Comparison of ENCODE assay signal across 24 cellular contexts in genomic region chr2:21944536-21944935, GRCh38.
"Had no signal": no experiment of that assay in that cellular context is flagged by ENCODE, and none has a peak within 500 bp of the region (broad histone marks: within the 10 kb centered on the region; RNA-seq: fewer than 3 reads in every experiment).

No MANE protein-coding gene starts in this region.

- FAIRE-seq: pancreas, small intestine had no signal

- H3K27me3 ChIP-seq: neutrophil, pancreas, right lobe of liver, sigmoid colon, stomach, thyroid gland, tibial nerve, upper lobe of right lung, uterus had no signal

- ATAC-seq: naive thymus-derived CD4-positive, alpha-beta T cell; natural killer cell; pancreas; right cardiac atrium; right lobe of liver; stimulated activated effector memory CD8-positive, alpha-beta T cell treated with anti-CD3 and anti-CD28 coated beads, Interleukin-12 subunit alpha, Interleukin-12 subunit beta, amount 100 ng/mL, for 72 hours; stimulated activated naive B cell treated with anti-CD40 and anti-IgM and Interleukin-4, amounts not matched to agents 10 μg/mL and 1 μg/mL and 100 μg/mL, for 72 hours; upper lobe of right lung had no signal

- DNase-seq: naive thymus-derived CD4-positive, alpha-beta T cell; natural killer cell; nucleus accumbens; pancreas; right cardiac atrium; right lobe of liver; sigmoid colon; small intestine; stimulated activated CD4-positive, alpha-beta T cell treated with anti-CD3 and anti-CD28 coated beads, Interleukin-15, amount 100 ng/mL, for 24 hours; stimulated activated CD4-positive, alpha-beta T cell treated with anti-CD3 and anti-CD28 coated beads, Interleukin-2, amount 100 ng/mL, for 24 hours; stimulated activated CD4-positive, alpha-beta T cell treated with anti-CD3 and anti-CD28 coated beads, Interleukin-2, amount 100 ng/mL, for 48 hours; stimulated activated CD4-positive, alpha-beta T cell treated with anti-CD3 and anti-CD28 coated beads, Interleukin-4, amount 100 ng/mL, for 24 hours; stimulated activated naive B cell treated with anti-CD40 and anti-IgM and Interleukin-4, amounts not matched to agents 10 μg/mL and 1 μg/mL and 100 μg/mL, for 72 hours; stimulated activated naive CD4-positive, alpha-beta T cell treated with Interleukin-2 at 50 U/mL for 16 hours; stomach; thyroid gland; trophoblast cell; upper lobe of right lung; uterus had no signal

- H3K36me3 ChIP-seq: neutrophil, pancreas, prostate gland, right lobe of liver, sigmoid colon, stomach, thoracic aorta, thyroid gland, tibial nerve, upper lobe of right lung, uterus had no signal

- H3K9me3 ChIP-seq: neutrophil, pancreas, prostate gland, right lobe of liver, sigmoid colon, stomach, thoracic aorta, thyroid gland, tibial nerve, upper lobe of right lung, uterus had no signal

- H3K4me3 ChIP-seq: pancreas, prostate gland, right lobe of liver, sigmoid colon, stomach, thoracic aorta, thyroid gland, tibial nerve, upper lobe of right lung, uterus had no signal

- H3K27ac ChIP-seq: neutrophil, pancreas, prostate gland, right lobe of liver, sigmoid colon, stomach, thoracic aorta, thyroid gland, tibial nerve, upper lobe of right lung, uterus had no signal
